13 cellular contexts compared by ENCODE assay signal in genomic region chr20:44684047-44684965, GRCh38. TPM values are rescaled to one million over a fixed set of nuclear protein-coding genes. Genes with fewer than 3 reads are reported as not detected.
DNase-seq lines count a peak whose midpoint lies in the region; ATAC-seq and TF ChIP-seq lines count a peak whose summit lies in the region.
"Had no signal": no experiment of that assay in that cellular context is flagged by ENCODE, and none has a peak within 500 bp of the region (broad histone marks: within the 10 kb centered on the region; RNA-seq: fewer than 3 reads in every experiment).

No MANE protein-coding gene starts in this region.

- intact Hi-C loops in Panc1 (cut with micrococcal nuclease; ENCODE audit: unreplicated experiment) (loop anchor here (10.0 kb wide), 1 partner anchor 180 kb away; no protein-coding TSS in a partner anchor), left cardiac atrium (cut with DNase I) (loop anchor here in 1 of 2 donors (10.0 kb wide), 1 partner anchor 180 kb away; no protein-coding TSS in a partner anchor), psoas muscle (cut with DNase I) (loop anchor here (2.0 to 10.0 kb wide), 4 partner anchors 182 to 470 kb away; partner anchors contain the start of gene OSER1 (in 1 of the 2)), posterior vena cava (cut with DNase I) (loop anchor here (2.0 to 10.0 kb wide), 2 partner anchors 48 to 180 kb away; no protein-coding TSS in a partner anchor)

- H3K27me3 ChIP-seq in GM23248 (replicated peaks; ENCODE audit: insufficient read depth) (no peaks in the 10 kb centered on the region), Panc1 (ENCODE audit: control insufficient read depth, insufficient read depth, low read length) (no peaks in the 10 kb centered on the region), psoas muscle (ENCODE audit: insufficient read depth in 3 of 3, low read length in 2 of 3) (no peaks in the 10 kb centered on the region)
- H3K27me3 ChIP-seq: vagina had no signal

- peak overlapping the region; percentile 55; the same call in 1 of the 2 replicates for H2AFZ ChIP-seq in GM23248

- H3F3A ChIP-seq in GM23248 (ENCODE audit: insufficient read depth), result no peaks in the 10 kb centered on the region; the same call in 1 of the 2 replicates

- no peaks in the 10 kb centered on the region for H3K79me2 ChIP-seq in GM23248 (ENCODE audit: insufficient read depth)

- H3K4me2 ChIP-seq in GM23248 (ENCODE audit: unreplicated experiment), result no peak overlapping the region

- CTCF ChIA-PET in Panc1 (lab: Charles Lee), result interaction anchor here (0.7 to 2.6 kb wide), 3 partner anchors 34 to 51 kb away, joined by 3 to 33 read pairs (median 4); no protein-coding TSS in a partner anchor

- in situ Hi-C loops in GM23248 (cut with MboI), result loop anchor here (10.0 kb wide), 1 partner anchor 180 kb away; no protein-coding TSS in a partner anchor
- in situ Hi-C loops in Panc1 (cut with HindIII; ENCODE audit: low pct_unique_long_range_greater_than_20kb, low sequenced_read_pairs), result no loop called here

- BruUV-seq in Panc1 (replicated peaks; lab: Mats Ljungman, UMichigan), result no TSS peak

- H3K4me1 ChIP-seq in GM23248 (ENCODE audit: insufficient read depth) (0 out of 2 replicates have a peak, but pooled peaks cover 3% of the 10 kb centered on the region), Panc1 (ENCODE audit: control insufficient read depth, insufficient read depth, low read length) (peaks cover 16% of the 10 kb centered on the region), psoas muscle (peaks cover 7% of the 10 kb centered on the region)

- 50 to 53% methylated on average over 6 of the region's 6 CpGs for WGBS in GM23248 (ENCODE audit: low coverage in 1 of 2, low lambda C conversion rate in 2 of 2, missing lambda C conversion rate in 2 of 2), 2 experiments
- 76 to 79% (median 77%) methylated on average over 6 of the region's 6 CpGs for WGBS in psoas muscle, 3 donors

- DNase-seq in GM23248, result no peak
- no peak for DNase-seq in Panc1 (ENCODE audit: low read depth, low spot score)
- DNase-seq in left cardiac atrium, result no peak
- DNase-seq in psoas muscle, result peak in 1 of 2 donors; percentile 37
- no peak for DNase-seq in SHP77 treated with DMSO at 0.1 percent for 48 hours (lab: John Stamatoyannopoulos, UW)
- no peak for DNase-seq in mucosa of gallbladder (ENCODE audit: low spot score)
- no peak for DNase-seq in NK-92 treated with Interleukin-12 subunit alpha and Interleukin-12 subunit beta, amount 100 ng/mL, for 24 hours (lab: John Stamatoyannopoulos, UW)
- no peak for DNase-seq in posterior vena cava (ENCODE audit: low spot score)

- H3K9ac ChIP-seq in GM23248, result no peak overlapping the region

- H3K36me3 ChIP-seq in GM23248 (ENCODE audit: low read depth) (no peaks in the 10 kb centered on the region), Panc1 (ENCODE audit: control insufficient read depth, insufficient read depth, low read length) (no peaks in the 10 kb centered on the region), psoas muscle (ENCODE audit: insufficient read depth in 1 of 2, low read depth in 1 of 2) (no peaks in the 10 kb centered on the region)
- H3K36me3 ChIP-seq: vagina had no signal

- H3K27ac ChIP-seq in GM23248 (no peak overlapping the region), Panc1 (ENCODE audit: low read length) (peak overlapping the region; percentile 84), psoas muscle (no peak overlapping the region)
- H3K27ac ChIP-seq: vagina had no signal

- no peaks in the 10 kb centered on the region for H4K20me1 ChIP-seq in GM23248 (ENCODE audit: insufficient read depth)

- H3K4me3 ChIP-seq in GM23248 (no peak overlapping the region; the same call in 1 of the 2 replicates), Panc1 (ENCODE audit: low read depth in 2 of 2, low read length in 2 of 2) (peak overlapping the region in 1 of 2 experiments; percentile 25; a peak in 1 of 4 replicates), psoas muscle (no peak overlapping the region)
- H3K4me3 ChIP-seq: vagina had no signal

- no peak for TF ChIP-seq CTCF in Panc1 (IDR thresholded peaks at IDR 0.05)
- TF ChIP-seq CTCF in psoas muscle (IDR thresholded peaks at IDR 0.05), result no peak

- ATAC-seq in Panc1 (peak; percentile 63), left cardiac atrium (peak; percentile 28 to 71), psoas muscle (peak in 3 of 4 donors; percentile 6 to 47 (median 40))

- no peaks in the 10 kb centered on the region for H3K9me2 ChIP-seq in GM23248 (ENCODE audit: insufficient read depth)

- H3K9me3 ChIP-seq in GM23248 (ENCODE audit: low read depth), result no peaks in the 10 kb centered on the region
- H3K9me3 ChIP-seq in Panc1 (ENCODE audit: control insufficient read depth, insufficient read depth, low read depth, low read length), result no peaks in the 10 kb centered on the region
- H3K9me3 ChIP-seq in psoas muscle, result peaks cover 5% of the 10 kb centered on the region
- H3K9me3 ChIP-seq: vagina had no signal

- POLR2A ChIA-PET in Panc1 (lab: Charles Lee), result interaction anchor here (0.9 kb wide), 1 partner anchor 49 kb away, joined by 3 read pairs; no protein-coding TSS in a partner anchor

RNA-seq across cellular contexts. Expression of gene CCN5, which starts 30.9 kb away (rescaled TPM):
- 24.5 and 47.3 TPM in 2 replicates for total RNA-seq in GM23248 (2014; rRNA removed; shearing (Covaris generic))
- polyA plus RNA-seq in GM23248 (2016; fragmentation: Nextera tagmentation; extraction: Ambion mirVana) (20.8 and 23.6 TPM in 2 replicates), psoas muscle (10 to 100 TPM in 1 of 3 donors, 1 to 10 TPM in 2; 3.3 to 14.8 (median 5.1) TPM)
- total RNA-seq in Panc1 (2021; ENCODE audit: unreplicated experiment) (15.2 TPM), left cardiac atrium (10 to 100 TPM; 25.1 to 63.6 TPM), psoas muscle (10 to 100 TPM in 2 of 4 donors, 1 to 10 TPM in 2; 4.2 to 20.9 (median 9.9) TPM), mucosa of gallbladder (1.6 TPM), posterior vena cava (100 to 1,000 TPM; 210 to 342 TPM)
- polyA plus RNA-seq in Panc1 (2012; ENCODE audit: insufficient read length), result 32.0 TPM
- total RNA-seq: activated T-helper 2 cell treated with anti-CD3 and anti-CD28 coated beads, Interferon-gamma antibody, Interleukin-2, Interleukin-4, amounts not matched to agents 10 μg/mL and 5 μg/mL and 100 μg/mL, durations not matched to agents 14 hours and 24 hours and 36 hours; cerebellum; occipital lobe had no signal
- polyA plus RNA-seq: immature natural killer cell had no signal

RNA-seq across cellular contexts. Expression of gene ADA, which starts 32.8 kb away (rescaled TPM):
- total RNA-seq in GM23248 (2014; rRNA removed; shearing (Covaris generic)), result 7.0 and 8.6 TPM in 2 replicates
- 17.5 and 19.3 TPM in 2 replicates for polyA plus RNA-seq in GM23248 (2016; fragmentation: Nextera tagmentation; extraction: Ambion mirVana)
- 53.8 TPM for total RNA-seq in Panc1 (2021; ENCODE audit: unreplicated experiment)
- polyA plus RNA-seq in Panc1 (2012; ENCODE audit: insufficient read length), result 65.5 TPM
- total RNA-seq in left cardiac atrium, result 10 to 100 TPM; 11.3 to 12.2 TPM
- total RNA-seq in psoas muscle, result 1 to 10 TPM; 3.3 to 4.9 (median 4.0) TPM
- polyA plus RNA-seq in psoas muscle, result 1 to 10 TPM; 3.5 to 5.8 (median 4.2) TPM
- total RNA-seq in mucosa of gallbladder, result 5.1 TPM
- 10 to 100 TPM; 11.0 to 17.7 TPM for total RNA-seq in posterior vena cava
